ENCODE assay signal across 13 cellular contexts in genomic region chr6:53284901-53285300, GRCh38.
DNase-seq lines count a peak whose midpoint lies in the region; ATAC-seq and TF ChIP-seq lines count a peak whose summit lies in the region.
"Had no signal": no experiment of that assay in that cellular context is flagged by ENCODE, and none has a peak within 500 bp of the region (broad histone marks: within the 10 kb centered on the region; RNA-seq: fewer than 3 reads in every experiment).

No MANE protein-coding gene starts in this region.

- H3K27ac Mint-ChIP-seq in activated naive CD4-positive, alpha-beta T cell treated with anti-CD3 and anti-CD28 coated beads, Interleukin-2, amount 50 U/mL, for 24 hours: peak overlapping the region; percentile 52
- no peak overlapping the region for H3K27ac Mint-ChIP-seq in activated naive CD4-positive, alpha-beta T cell treated with anti-CD3 and anti-CD28 coated beads, Interleukin-2, amount 10 ng/mL, durations not matched to agents 7 days and 5 days
- H3K27ac Mint-ChIP-seq in stimulated activated naive B cell treated with anti-CD40 and anti-IgM and Interleukin-4, amounts not matched to agents 10 μg/mL and 1 μg/mL and 100 μg/mL, for 72 hours: peak overlapping the region; percentile 21
- H3K27ac Mint-ChIP-seq: stimulated activated naive CD8-positive, alpha-beta T cell treated with anti-CD3 and anti-CD28 coated beads, Interleukin-15, amount 100 ng/mL, for 72 hours had no signal

- H3K36me3 ChIP-seq in testis (ENCODE audit: low read depth, missing control alignments) (no peaks in the 10 kb centered on the region), Peyer's patch (no peaks in the 10 kb centered on the region)

- H3K9me3 Mint-ChIP-seq in activated naive CD4-positive, alpha-beta T cell treated with anti-CD3 and anti-CD28 coated beads, Interleukin-2, amount 50 U/mL, for 24 hours: no peaks in the 10 kb centered on the region
- H3K9me3 Mint-ChIP-seq in activated naive CD4-positive, alpha-beta T cell treated with anti-CD3 and anti-CD28 coated beads, Interleukin-2, amount 10 ng/mL, durations not matched to agents 7 days and 5 days: no peaks in the 10 kb centered on the region
- H3K9me3 Mint-ChIP-seq in stimulated activated naive B cell treated with anti-CD40 and anti-IgM and Interleukin-4, amounts not matched to agents 10 μg/mL and 1 μg/mL and 100 μg/mL, for 72 hours: no peaks in the 10 kb centered on the region
- H3K9me3 Mint-ChIP-seq: stimulated activated naive CD8-positive, alpha-beta T cell treated with anti-CD3 and anti-CD28 coated beads, Interleukin-15, amount 100 ng/mL, for 72 hours had no signal

- ATAC-seq in HG02623 (IDR thresholded peaks at IDR 0.05; ENCODE audit: unreplicated experiment): peak; percentile 51
- peak; percentile 58 for ATAC-seq in HG03521 (IDR thresholded peaks at IDR 0.05; ENCODE audit: unreplicated experiment)
- ATAC-seq in stimulated activated naive B cell treated with anti-CD40 and anti-IgM and Interleukin-4, amounts not matched to agents 10 μg/mL and 1 μg/mL and 100 μg/mL, for 72 hours (replicated peaks): peak in 1 of 2 donors; percentile 54
- ATAC-seq: stimulated activated naive CD8-positive, alpha-beta T cell treated with anti-CD3 and anti-CD28 coated beads, Interleukin-15, amount 100 ng/mL, for 72 hours had no signal

- TF ChIP-seq CTCF in testis (IDR thresholded peaks at IDR 0.05): no peak
- no peak for TF ChIP-seq CTCF in Peyer's patch (IDR thresholded peaks at IDR 0.05)

- CTCF ChIA-PET in activated naive CD4-positive, alpha-beta T cell treated with anti-CD3 and anti-CD28 coated beads, Interleukin-2, amount 10 ng/mL, durations not matched to agents 7 days and 5 days (lab: Charles Lee): interaction anchor here (0.6 to 1.2 kb wide), 3 partner anchors 9 to 126 kb away, joined by 3 to 5 read pairs (median 3); no protein-coding TSS in a partner anchor
- CTCF ChIA-PET in HEK293T (lab: Yijun Ruan, JAX): no interaction called here

- intact Hi-C loops in testis (cut with DNase I; ENCODE audit: low total_unique reads): no loop called here

- 92 to 93% methylated on average over 4 of the region's 4 CpGs for WGBS in testis, 2 donors

- no peak for DNase-seq in activated naive CD4-positive, alpha-beta T cell treated with anti-CD3 and anti-CD28 coated beads, Interleukin-2, amount 10 ng/mL, durations not matched to agents 7 days and 5 days
- no peak for DNase-seq in stimulated activated naive B cell treated with anti-CD40 and anti-IgM and Interleukin-4, amounts not matched to agents 10 μg/mL and 1 μg/mL and 100 μg/mL, for 72 hours
- no peak for DNase-seq in HEK293T (ENCODE audit: extremely low spot score)
- no peak for DNase-seq in testis
- DNase-seq in Peyer's patch: no peak
- DNase-seq: AML-193; effector CD8-positive, alpha-beta T cell; NCI-H1092; small intestine; stimulated activated naive CD8-positive, alpha-beta T cell treated with anti-CD3 and anti-CD28 coated beads, Interleukin-15, amount 100 ng/mL, for 72 hours had no signal

- H3K4me3 ChIP-seq in testis (no peak overlapping the region), Peyer's patch (no peak overlapping the region)

- POLR2A ChIA-PET in HEK293T (lab: Yijun Ruan, JAX): no interaction called here

- peaks cover 11% of the 10 kb centered on the region for H3K36me3 Mint-ChIP-seq in activated naive CD4-positive, alpha-beta T cell treated with anti-CD3 and anti-CD28 coated beads, Interleukin-2, amount 50 U/mL, for 24 hours
- H3K36me3 Mint-ChIP-seq in activated naive CD4-positive, alpha-beta T cell treated with anti-CD3 and anti-CD28 coated beads, Interleukin-2, amount 10 ng/mL, durations not matched to agents 7 days and 5 days: peaks cover 61% of the 10 kb centered on the region
- peaks cover 30 to 53% of the 10 kb centered on the region in 2 donors for H3K36me3 Mint-ChIP-seq in stimulated activated naive B cell treated with anti-CD40 and anti-IgM and Interleukin-4, amounts not matched to agents 10 μg/mL and 1 μg/mL and 100 μg/mL, for 72 hours

- H3K27me3 ChIP-seq in testis: no peaks in the 10 kb centered on the region
- H3K27me3 ChIP-seq in Peyer's patch: no peaks in the 10 kb centered on the region

- H3K4me3 Mint-ChIP-seq in activated naive CD4-positive, alpha-beta T cell treated with anti-CD3 and anti-CD28 coated beads, Interleukin-2, amount 50 U/mL, for 24 hours: no peak overlapping the region
- no peak overlapping the region for H3K4me3 Mint-ChIP-seq in activated naive CD4-positive, alpha-beta T cell treated with anti-CD3 and anti-CD28 coated beads, Interleukin-2, amount 10 ng/mL, durations not matched to agents 7 days and 5 days
- H3K4me3 Mint-ChIP-seq in stimulated activated naive B cell treated with anti-CD40 and anti-IgM and Interleukin-4, amounts not matched to agents 10 μg/mL and 1 μg/mL and 100 μg/mL, for 72 hours: no peak overlapping the region
- H3K4me3 Mint-ChIP-seq: stimulated activated naive CD8-positive, alpha-beta T cell treated with anti-CD3 and anti-CD28 coated beads, Interleukin-15, amount 100 ng/mL, for 72 hours had no signal

- TF ChIP-seq POLR2A in testis (IDR thresholded peaks at IDR 0.05): no peak
- no peak for TF ChIP-seq POLR2A in Peyer's patch (IDR thresholded peaks at IDR 0.05)

- H3K27me3 Mint-ChIP-seq in activated naive CD4-positive, alpha-beta T cell treated with anti-CD3 and anti-CD28 coated beads, Interleukin-2, amount 50 U/mL, for 24 hours: no peaks in the 10 kb centered on the region
- H3K27me3 Mint-ChIP-seq in activated naive CD4-positive, alpha-beta T cell treated with anti-CD3 and anti-CD28 coated beads, Interleukin-2, amount 10 ng/mL, durations not matched to agents 7 days and 5 days: no peaks in the 10 kb centered on the region
- H3K27me3 Mint-ChIP-seq in stimulated activated naive B cell treated with anti-CD40 and anti-IgM and Interleukin-4, amounts not matched to agents 10 μg/mL and 1 μg/mL and 100 μg/mL, for 72 hours: no peaks in the 10 kb centered on the region
- H3K27me3 Mint-ChIP-seq: stimulated activated naive CD8-positive, alpha-beta T cell treated with anti-CD3 and anti-CD28 coated beads, Interleukin-15, amount 100 ng/mL, for 72 hours had no signal

- H3K27ac ChIP-seq in testis (no peak overlapping the region), Peyer's patch (no peak overlapping the region)

- H3K4me1 Mint-ChIP-seq in activated naive CD4-positive, alpha-beta T cell treated with anti-CD3 and anti-CD28 coated beads, Interleukin-2, amount 50 U/mL, for 24 hours: peaks cover 73% of the 10 kb centered on the region
- H3K4me1 Mint-ChIP-seq in activated naive CD4-positive, alpha-beta T cell treated with anti-CD3 and anti-CD28 coated beads, Interleukin-2, amount 10 ng/mL, durations not matched to agents 7 days and 5 days: peaks cover 28% of the 10 kb centered on the region
- H3K4me1 Mint-ChIP-seq in stimulated activated naive B cell treated with anti-CD40 and anti-IgM and Interleukin-4, amounts not matched to agents 10 μg/mL and 1 μg/mL and 100 μg/mL, for 72 hours: peaks cover 48 to 80% of the 10 kb centered on the region in 2 donors

- peaks cover 24% of the 10 kb centered on the region for H3K4me1 ChIP-seq in testis
- H3K4me1 ChIP-seq in Peyer's patch: peaks cover 0 to 7% (median 0%) of the 10 kb centered on the region in 4 donors

- H3K9me3 ChIP-seq in testis (no peaks in the 10 kb centered on the region), Peyer's patch (no peaks in the 10 kb centered on the region)

TF ChIP-seq in HEK293T, 16 proteins besides CTCF, POLR2A, EP300 and RAD21:
- TF ChIP-seq ARNT (IDR thresholded peaks at IDR 0.05) (no peak), FOXK2 (IDR thresholded peaks at IDR 0.05) (no peak), ELF4 (IDR thresholded peaks at IDR 0.05) (no peak), CTBP1 (IDR thresholded peaks at IDR 0.05; ENCODE audit: borderline replicate concordance) (no peak), HDGF (IDR thresholded peaks at IDR 0.05; ENCODE audit: borderline replicate concordance) (no peak), SUZ12 (IDR thresholded peaks at IDR 0.05) (no peak), L3MBTL2 (conservative IDR thresholded peaks at IDR 0.05) (no peak)
TF ChIP-seq in HEK293T: peak in this region for 0.
